ENCODE assay signal across 8 cellular contexts in genomic region chr3:87145553-87145952, GRCh38.
A peak's percentile ranks its signal among the peaks of the same experiment; 100 is the strongest.
DNase-seq lines count a peak whose midpoint lies in the region; ATAC-seq, FAIRE-seq and TF ChIP-seq lines count a peak whose summit lies in the region.

No MANE protein-coding gene starts in this region.

- H4K20me1 ChIP-seq in neural progenitor cell (ENCODE audit: low read depth): no peaks in the 10 kb centered on the region

- no peak overlapping the region for H2AFZ ChIP-seq in neural progenitor cell (replicated peaks)

- no peak overlapping the region for H3K9ac ChIP-seq in neural progenitor cell

- H3K4me3 Mint-ChIP-seq in neural progenitor cell: no peak overlapping the region

- H3K27ac ChIP-seq in AG04450 (ENCODE audit: low read depth, low read length): no peak overlapping the region
- H3K27ac ChIP-seq in VCaP: no peak overlapping the region
- no peak overlapping the region for H3K27ac ChIP-seq in neural progenitor cell
- no peak overlapping the region for H3K27ac ChIP-seq in RWPE1

- H3K4me1 ChIP-seq in neural progenitor cell: no peaks in the 10 kb centered on the region

- H3K27me3 ChIP-seq in AG04450 (ENCODE audit: control insufficient read depth, insufficient read depth, low read length): no peaks in the 10 kb centered on the region
- H3K27me3 ChIP-seq in neural progenitor cell: no peaks in the 10 kb centered on the region

- TF ChIP-seq POLR2A in H54 (IDR thresholded peaks at IDR 0.05; ENCODE audit: low read depth, low read length): no peak

- CTCF ChIA-PET in AG04450 (lab: Charles Lee): interaction anchor here (0.7 to 3.9 kb wide), 8 partner anchors 9 to 443 kb away, joined by 3 to 44 read pairs (median 4); no protein-coding TSS in a partner anchor
- CTCF ChIA-PET in RWPE1 (lab: Yijun Ruan, JAX): interaction anchor here (0.7 kb wide), 1 partner anchor 17 kb away, joined by 3 read pairs; no protein-coding TSS in a partner anchor

- H3K4me2 ChIP-seq in neural progenitor cell: no peak overlapping the region

- no peak for FAIRE-seq in H54 (lab: Jason Lieb, UNC)

- no peaks in the 10 kb centered on the region for H3K79me2 ChIP-seq in neural progenitor cell (ENCODE audit: low read depth)

- DNase-seq in AG04450 (ENCODE audit: low read depth, low spot score) (no peak), neural progenitor cell (ENCODE audit: low spot score) (peak; percentile 17), kidney glomerular epithelial cell (lab: John Stamatoyannopoulos, UW) (no peak), RWPE1 (ENCODE audit: low spot score) (no peak), H54 (ENCODE audit: insufficient read length, low spot score) (no peak)

- no peak overlapping the region for H3K4me3 ChIP-seq in AG04450 (ENCODE audit: low read depth, low read length)
- H3K4me3 ChIP-seq in neural progenitor cell: no peak overlapping the region

- no peaks in the 10 kb centered on the region for H3K36me3 Mint-ChIP-seq in neural progenitor cell

- ATAC-seq in GM18498 (IDR thresholded peaks at IDR 0.05; ENCODE audit: unreplicated experiment) (peak; percentile 63), HG03064 (IDR thresholded peaks at IDR 0.05; ENCODE audit: low read depth, unreplicated experiment) (peak; percentile 65)

- TF ChIP-seq CTCF in AG04450 (IDR thresholded peaks at IDR 0.05; ENCODE audit: low read depth, low read length) (peak; percentile 44), VCaP (conservative IDR thresholded peaks at IDR 0.05) (peak; percentile 12; the same call in 1 of the 2 replicates), neural progenitor cell (IDR thresholded peaks at IDR 0.05) (peak; percentile 47), RWPE1 (conservative IDR thresholded peaks at IDR 0.05; ENCODE audit: low read depth) (no peak)

- POLR2A ChIA-PET in AG04450 (lab: Yijun Ruan, JAX) (no interaction called here), RWPE1 (lab: Yijun Ruan, JAX; ENCODE audit: low non-redundant PET) (no interaction called here)

- H3K9me3 ChIP-seq in AG04450 (ENCODE audit: control insufficient read depth, insufficient read depth, low read length) (peaks cover 11% of the 10 kb centered on the region), neural progenitor cell (ENCODE audit: low read depth) (no peaks in the 10 kb centered on the region)

- H3K9me3 Mint-ChIP-seq in neural progenitor cell: peaks cover 10% of the 10 kb centered on the region

- no peak overlapping the region for H3K27ac Mint-ChIP-seq in neural progenitor cell

- no peaks in the 10 kb centered on the region for H3F3A ChIP-seq in neural progenitor cell (ENCODE audit: low read depth)

- H3K4me1 Mint-ChIP-seq in neural progenitor cell: no peaks in the 10 kb centered on the region

- H3K27me3 Mint-ChIP-seq in neural progenitor cell (ENCODE audit: insufficient read depth, low read depth): no peaks in the 10 kb centered on the region

- H3K36me3 ChIP-seq in neural progenitor cell: no peaks in the 10 kb centered on the region
